16 cellular contexts compared by ENCODE assay signal in genomic region chr2:70570041-70570661, GRCh38. TPM values are rescaled to one million over a fixed set of nuclear protein-coding genes. Genes with fewer than 3 reads are reported as not detected.
DNase-seq lines count a peak whose midpoint lies in the region; ATAC-seq and TF ChIP-seq lines count a peak whose summit lies in the region.
"Had no signal": no experiment of that assay in that cellular context is flagged by ENCODE, and none has a peak within 500 bp of the region (broad histone marks: within the 10 kb centered on the region; RNA-seq: fewer than 3 reads in every experiment).

No MANE protein-coding gene starts in this region.

- TF ChIP-seq EP300 in Ishikawa (IDR thresholded peaks at IDR 0.05; ENCODE audit: borderline replicate concordance): no peak

- peak overlapping the region; percentile 53 for H3K9ac ChIP-seq in mammary epithelial cell (ENCODE audit: insufficient read depth, low read length)

- TF ChIP-seq CTCF in mammary epithelial cell (conservative IDR thresholded peaks at IDR 0.05 in 1 of 2, IDR thresholded peaks at IDR 0.05 in 1 of 2; ENCODE audit: extremely low read depth in 1 of 2, insufficient read depth in 1 of 2, low read depth in 1 of 2, low read length in 2 of 2): no peak
- no peak for TF ChIP-seq CTCF in left lung (IDR thresholded peaks at IDR 0.05)

- TF ChIP-seq RAD21 in Ishikawa (IDR thresholded peaks at IDR 0.05; ENCODE audit: low read depth): no peak

- H3K4me1 ChIP-seq in mammary epithelial cell (ENCODE audit: insufficient read depth, low read length) (peaks cover 32% of the 10 kb centered on the region), left lung (no peaks in the 10 kb centered on the region)

- H4K20me1 ChIP-seq in mammary epithelial cell (ENCODE audit: insufficient read depth, low read length): no peaks in the 10 kb centered on the region

- no peaks in the 10 kb centered on the region for H3K27me3 ChIP-seq in mammary epithelial cell (ENCODE audit: insufficient read depth, low read length)
- H3K27me3 ChIP-seq in left lung: no peaks in the 10 kb centered on the region

- H3K79me2 ChIP-seq in mammary epithelial cell (ENCODE audit: insufficient read depth, low read length): no peaks in the 10 kb centered on the region

- peak; percentile 80 for ATAC-seq in left lung
- ATAC-seq in GM19397 (IDR thresholded peaks at IDR 0.05; ENCODE audit: unreplicated experiment): no peak
- ATAC-seq in HG03571 (IDR thresholded peaks at IDR 0.05; ENCODE audit: unreplicated experiment): no peak
- no peak for ATAC-seq in HG03135 (IDR thresholded peaks at IDR 0.05; ENCODE audit: unreplicated experiment)
- ATAC-seq: mucosa of descending colon, Right ventricle myocardium inferior had no signal

- H3K4me3 ChIP-seq in mammary epithelial cell (replicated peaks in 1 of 3; ENCODE audit: insufficient read depth in 1 of 3, low read depth in 2 of 3, low read length in 3 of 3) (peak overlapping the region in 1 of 3 experiments; percentile 15), left lung (no peak overlapping the region)
- H3K4me3 ChIP-seq: mucosa of descending colon had no signal

- CTCF ChIA-PET in mammary epithelial cell (lab: Charles Lee; ENCODE audit: low non-redundant PET): no interaction called here

- peak overlapping the region; percentile 71 for H2AFZ ChIP-seq in mammary epithelial cell (ENCODE audit: low read depth, low read length)

- peak overlapping the region; percentile 95 for H3K27ac ChIP-seq in mammary epithelial cell (ENCODE audit: insufficient read depth, low read depth, low read length)
- H3K27ac ChIP-seq in left lung: no peak overlapping the region

- TSS peak; percentile 55 for BruUV-seq in mammary epithelial cell (replicated peaks; lab: Mats Ljungman, UMichigan)

- H3K4me2 ChIP-seq in mammary epithelial cell (ENCODE audit: insufficient read depth, low read depth, low read length): peak overlapping the region; percentile 62

- no peaks in the 10 kb centered on the region for H3K9me3 ChIP-seq in mammary epithelial cell (replicated peaks; ENCODE audit: insufficient read depth, low read length)
- no peaks in the 10 kb centered on the region for H3K9me3 ChIP-seq in left lung
- H3K9me3 ChIP-seq: mucosa of descending colon had no signal

- intact Hi-C loops in mammary epithelial cell (cut with micrococcal nuclease) (loop anchor here (2.0 kb wide), 1 partner anchor 27 kb away; no protein-coding TSS in a partner anchor), left lung (cut with DNase I) (no loop called here)

- H3K36me3 ChIP-seq in mammary epithelial cell (ENCODE audit: insufficient read depth, low read length) (no peaks in the 10 kb centered on the region), left lung (no peaks in the 10 kb centered on the region)

- dilution Hi-C loops in mammary epithelial cell (cut with HindIII; ENCODE audit: low sequenced_read_pairs): no loop called here

- peak; percentile 83 for DNase-seq in Caki2 (ENCODE audit: low read depth)
- DNase-seq in mammary epithelial cell: peak; percentile 96
- no peak for DNase-seq in left lung
- no peak for DNase-seq in NCI-H187 (lab: John Stamatoyannopoulos, UW)
- DNase-seq: activated naive CD4-positive, alpha-beta T cell; erythroblast; mucosa of descending colon; NCI-H1105 treated with DMSO at 0.1 percent for 48 hours; NCI-H526; posterior cingulate gyrus; T1000 had no signal

- 3% methylated on average over 7 of the region's 7 CpGs for WGBS in mammary epithelial cell (ENCODE audit: low coverage, missing lambda C conversion rate)

- in situ Hi-C loops in Caki2 (cut with HindIII; ENCODE audit: low pct_unique_long_range_greater_than_20kb, low sequenced_read_pairs): no loop called here
- in situ Hi-C loops in mammary epithelial cell (cut with MboI; ENCODE audit: low sequenced_read_pairs in 2 of 2): no loop called here

TF ChIP-seq in Ishikawa, 13 proteins besides CTCF, POLR2A, EP300 and RAD21:
- TF ChIP-seq CREB1 (IDR thresholded peaks at IDR 0.05; ENCODE audit: low read depth): no peak
- TF ChIP-seq, protein P1, sequence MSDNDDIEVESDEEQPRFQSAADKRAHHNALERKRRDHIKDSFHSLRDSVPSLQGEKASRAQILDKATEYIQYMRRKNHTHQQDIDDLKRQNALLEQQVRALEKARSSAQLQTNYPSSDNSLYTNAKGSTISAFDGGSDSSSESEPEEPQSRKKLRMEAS (IDR thresholded peaks at IDR 0.05): peak; percentile 69

RNA-seq across cellular contexts. Expression of gene TGFA, which starts 16.5 kb away (rescaled TPM):
- 84.3 and 116 TPM in 2 replicates for total RNA-seq in Caki2 (2014; rRNA removed; shearing (Covaris generic); ENCODE audit: low replicate concordance)
- 100 to 1,000 TPM in 1 of 2 donors, 10 to 100 TPM in 1; 59.2 to 126 TPM for total RNA-seq in mammary epithelial cell
- polyA plus RNA-seq in mammary epithelial cell: 82.0 TPM
- 88.0 TPM for polyA minus RNA-seq in mammary epithelial cell
- 10 to 100 TPM; 12.1 to 15.6 TPM for total RNA-seq in left lung

Comparison
In these comparisons a context has a peak if more than half of its experiments do, and no peak if none do; other contexts are left out.
1. DNase-seq: peak in Caki2 (single experiment) and mammary epithelial cell (single experiment); none in left lung (0 of 2) and NCI-H187 (0 of 2).